In the genomic region with DNA sequence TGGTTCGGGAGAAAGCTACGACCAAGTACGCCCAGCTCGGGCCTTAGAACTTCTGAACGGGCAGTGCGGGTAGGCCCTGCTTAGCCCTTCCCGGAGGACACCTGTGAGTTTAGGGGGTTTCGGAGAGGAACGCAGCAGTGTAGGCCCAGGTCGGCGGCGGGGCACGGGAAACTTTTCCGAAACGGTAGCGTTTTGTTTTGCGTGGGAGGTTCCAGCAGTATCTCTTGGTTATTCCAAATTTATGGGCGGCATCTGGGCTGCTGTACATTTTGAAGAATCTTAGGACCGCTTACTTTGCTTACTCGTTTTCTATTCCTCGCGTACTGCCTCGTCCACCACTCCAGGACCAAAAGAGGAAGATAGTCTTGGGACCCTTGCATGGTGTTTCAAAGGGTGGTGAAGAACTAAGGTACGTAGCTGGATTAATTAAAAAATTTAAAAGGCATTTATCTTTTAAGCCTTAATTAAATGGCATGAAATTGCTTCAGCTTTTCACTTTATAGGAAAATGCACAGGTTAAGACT, we compare ENCODE assay signal across 2 cellular contexts.
TF ChIP-seq lines count a peak whose summit lies in the region.

No MANE protein-coding gene starts in this region.

TF ChIP-seq in HCT116, 20 proteins besides CTCF, POLR2A, EP300 and RAD21:
- TF ChIP-seq TCF7L2 (IDR thresholded peaks at IDR 0.05; ENCODE audit: borderline replicate concordance, extremely low read depth, insufficient read depth, insufficient read length) (no peak), EZH2phosphoT487 (IDR thresholded peaks at IDR 0.05; ENCODE audit: borderline replicate concordance) (no peak), EZH2 (IDR thresholded peaks at IDR 0.05) (no peak), CEBPB (IDR thresholded peaks at IDR 0.05; ENCODE audit: low read depth) (no peak), ZNF274 (IDR thresholded peaks at IDR 0.05; ENCODE audit: low read depth, low read length) (no peak), ZFX (IDR thresholded peaks at IDR 0.05) (peak; percentile 99)
TF ChIP-seq in HCT116: peak in this region for 1.

TF ChIP-seq in H1, 55 proteins besides CTCF, POLR2A, EP300 and RAD21:
- TF ChIP-seq NANOG (IDR thresholded peaks at IDR 0.05; ENCODE audit: insufficient read depth, low read depth, low read length, poor library complexity, severe bottlenecking) (no peak), ASH2L (IDR thresholded peaks at IDR 0.05; ENCODE audit: low read length) (peak; percentile 42), BRCA1 (IDR thresholded peaks at IDR 0.05; ENCODE audit: low read depth, low read length) (no peak), POU5F1 (IDR thresholded peaks at IDR 0.05; ENCODE audit: low read depth, low read length) (no peak), CBX8 (IDR thresholded peaks at IDR 0.05; ENCODE audit: borderline replicate concordance, low read depth, low read length) (no peak), RNF2 (IDR thresholded peaks at IDR 0.05; ENCODE audit: borderline replicate concordance, low read depth, low read length, missing control alignments, poor library complexity, severe bottlenecking) (no peak), POLR2AphosphoS5 (IDR thresholded peaks at IDR 0.05; ENCODE audit: low read depth, low read length) (no peak), HDAC6 (IDR thresholded peaks at IDR 0.05; ENCODE audit: low read depth, low read length) (no peak), TCF12 (IDR thresholded peaks at IDR 0.05; ENCODE audit: low read depth, low read length) (no peak), GABPA (IDR thresholded peaks at IDR 0.05; ENCODE audit: borderline replicate concordance, insufficient read depth, low read length) (no peak), SAP30 (IDR thresholded peaks at IDR 0.05; ENCODE audit: insufficient read depth, insufficient replicate concordance, low read length) (peak; percentile 76), RFX5 (IDR thresholded peaks at IDR 0.05; ENCODE audit: borderline replicate concordance, low read depth, low read length) (no peak), SIRT6 (IDR thresholded peaks at IDR 0.05; ENCODE audit: low read length) (no peak), CBX5 (IDR thresholded peaks at IDR 0.05; ENCODE audit: low read depth, low read length) (no peak), CEBPB (IDR thresholded peaks at IDR 0.05; ENCODE audit: low read depth, low read length) (no peak), SP1 (IDR thresholded peaks at IDR 0.05; ENCODE audit: low read depth, low read length) (no peak), E2F6 (IDR thresholded peaks at IDR 0.05) (no peak), MAFK (IDR thresholded peaks at IDR 0.05; ENCODE audit: low read depth, low read length) (no peak), TAF1 (IDR thresholded peaks at IDR 0.05; ENCODE audit: low read depth, low read length) (no peak), NRF1 (IDR thresholded peaks at IDR 0.05; ENCODE audit: low read depth, low read length) (no peak), SRF (IDR thresholded peaks at IDR 0.05; ENCODE audit: low read depth, low read length) (no peak), PHF8 (conservative IDR thresholded peaks at IDR 0.05; ENCODE audit: low read depth, low read length) (peak; percentile 21), SP2 (IDR thresholded peaks at IDR 0.05; ENCODE audit: low read length) (no peak), KDM4A (IDR thresholded peaks at IDR 0.05; ENCODE audit: low read depth, low read length, severe bottlenecking) (peak; percentile 20), RBBP5 (IDR thresholded peaks at IDR 0.05; ENCODE audit: borderline replicate concordance, low read depth, low read length) (no peak), BCL11A (IDR thresholded peaks at IDR 0.05; ENCODE audit: low read depth in 2 of 2, low read length in 2 of 2) (no peak), KDM5A (IDR thresholded peaks at IDR 0.05; ENCODE audit: low read length) (0 out of 2 replicates have a peak, but pooled peaks have one; percentile 58), TEAD4 (IDR thresholded peaks at IDR 0.05; ENCODE audit: low read depth, low read length) (no peak), EGR1 (IDR thresholded peaks at IDR 0.05; ENCODE audit: borderline replicate concordance, low read depth, low read length) (no peak), SUZ12 (IDR thresholded peaks at IDR 0.05; ENCODE audit: low read length) (no peak), FOSL1 (IDR thresholded peaks at IDR 0.05; ENCODE audit: insufficient read depth, low read depth, low read length) (no peak), JUN (IDR thresholded peaks at IDR 0.05; ENCODE audit: low read depth, low read length) (no peak), GTF2F1 (IDR thresholded peaks at IDR 0.05; ENCODE audit: borderline replicate concordance, low read depth, low read length) (no peak), CREB1 (IDR thresholded peaks at IDR 0.05) (no peak), CHD2 (IDR thresholded peaks at IDR 0.05; ENCODE audit: low read length) (0 out of 2 replicates have a peak, but pooled peaks have one; percentile 4), SIN3A (conservative IDR thresholded peaks at IDR 0.05 in 1 of 2, IDR thresholded peaks at IDR 0.05 in 1 of 2; ENCODE audit: low read depth in 1 of 2, low read length in 2 of 2) (no peak), JUND (IDR thresholded peaks at IDR 0.05; ENCODE audit: low read length) (no peak), HDAC2 (IDR thresholded peaks at IDR 0.05; ENCODE audit: borderline replicate concordance in 1 of 2, low read depth in 2 of 2, low read length in 2 of 2) (no peak), TBP (IDR thresholded peaks at IDR 0.05; ENCODE audit: low read depth, low read length) (no peak), SIX5 (IDR thresholded peaks at IDR 0.05; ENCODE audit: low read depth, low read length) (no peak), CHD1 (IDR thresholded peaks at IDR 0.05; ENCODE audit: low read depth, low read length) (no peak), YY1 (IDR thresholded peaks at IDR 0.05; ENCODE audit: low read depth, low read length) (no peak), RXRA (IDR thresholded peaks at IDR 0.05; ENCODE audit: insufficient read depth, low read depth, low read length) (no peak)
- TF ChIP-seq, protein P1, sequence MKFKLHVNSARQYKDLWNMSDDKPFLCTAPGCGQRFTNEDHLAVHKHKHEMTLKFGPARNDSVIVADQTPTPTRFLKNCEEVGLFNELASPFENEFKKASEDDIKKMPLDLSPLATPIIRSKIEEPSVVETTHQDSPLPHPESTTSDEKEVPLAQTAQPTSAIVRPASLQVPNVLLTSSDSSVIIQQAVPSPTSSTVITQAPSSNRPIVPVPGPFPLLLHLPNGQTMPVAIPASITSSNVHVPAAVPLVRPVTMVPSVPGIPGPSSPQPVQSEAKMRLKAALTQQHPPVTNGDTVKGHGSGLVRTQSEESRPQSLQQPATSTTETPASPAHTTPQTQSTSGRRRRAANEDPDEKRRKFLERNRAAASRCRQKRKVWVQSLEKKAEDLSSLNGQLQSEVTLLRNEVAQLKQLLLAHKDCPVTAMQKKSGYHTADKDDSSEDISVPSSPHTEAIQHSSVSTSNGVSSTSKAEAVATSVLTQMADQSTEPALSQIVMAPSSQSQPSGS (IDR thresholded peaks at IDR 0.05; ENCODE audit: low read length), result no peak
